23 cellular contexts compared by ENCODE assay signal in genomic region chr7:98777051-98777450, GRCh38.
DNase-seq lines count a peak whose midpoint lies in the region; ATAC-seq and TF ChIP-seq lines count a peak whose summit lies in the region.
"Had no signal": no experiment of that assay in that cellular context is flagged by ENCODE, and none has a peak within 500 bp of the region (broad histone marks: within the 10 kb centered on the region; RNA-seq: fewer than 3 reads in every experiment).

No MANE protein-coding gene starts in this region.

- H3K4me3 ChIP-seq in Panc1 (ENCODE audit: low read depth in 2 of 2, low read length in 2 of 2), result no peak overlapping the region
- H3K4me3 ChIP-seq: Peyer's patch had no signal

- intact Hi-C loops in Right ventricle myocardium inferior (cut with DNase I) (loop anchor here (2.0 kb wide), 1 partner anchor 50 kb away; no protein-coding TSS in a partner anchor), left cardiac atrium (cut with DNase I) (no loop called here), Panc1 (cut with micrococcal nuclease; ENCODE audit: unreplicated experiment) (no loop called here)

- DNase-seq in Right ventricle myocardium inferior (ENCODE audit: missing footprints), result no peak
- no peak for DNase-seq in left cardiac atrium
- no peak for DNase-seq in Panc1 (ENCODE audit: low read depth, low spot score)
- peak; percentile 81 for DNase-seq in islet precursor cell
- peak; percentile 39 for DNase-seq in retina
- DNase-seq in NOMO-1 treated with DMSO at 0.1 percent for 48 hours (lab: John Stamatoyannopoulos, UW; ENCODE audit: unreplicated experiment), result no peak
- DNase-seq: 8988T; CD4-positive, CD25-positive, alpha-beta regulatory T cell; DMS53; GOT3; Karpas-422; NCI-H1092; NCI-H1417 treated with DMSO at 0.1 percent for 48 hours; NCI-H1694 treated with DMSO at 0.1 percent for 48 hours; NCI-H2081; NCI-H226; NCI-H510A; NCI-H69; Peyer's patch; SK-N-SH had no signal

- H3K36me3 ChIP-seq in Panc1 (ENCODE audit: control insufficient read depth, insufficient read depth, low read length), result no peaks in the 10 kb centered on the region
- H3K36me3 ChIP-seq: Peyer's patch had no signal

- POLR2A ChIA-PET in Panc1 (lab: Charles Lee), result no interaction called here

- no peak for TF ChIP-seq CTCF in Panc1 (IDR thresholded peaks at IDR 0.05)

- in situ Hi-C loops in Panc1 (cut with HindIII; ENCODE audit: low pct_unique_long_range_greater_than_20kb, low sequenced_read_pairs), result no loop called here

- H3K9me3 ChIP-seq in Panc1 (ENCODE audit: control insufficient read depth, insufficient read depth, low read depth, low read length), result no peaks in the 10 kb centered on the region
- H3K9me3 ChIP-seq: Peyer's patch, SK-N-SH had no signal

- ATAC-seq in Right ventricle myocardium inferior (peak; percentile 61), left cardiac atrium (no peak), Panc1 (peak; percentile 54), HG03520 (IDR thresholded peaks at IDR 0.05; ENCODE audit: unreplicated experiment) (no peak), HG03097 (IDR thresholded peaks at IDR 0.05; ENCODE audit: low FRiP score, unreplicated experiment) (no peak)
- ATAC-seq: HCT116 had no signal

- H3K27me3 ChIP-seq in Panc1 (ENCODE audit: control insufficient read depth, insufficient read depth, low read length), result no peaks in the 10 kb centered on the region
- H3K27me3 ChIP-seq: Peyer's patch had no signal

- BruUV-seq in Panc1 (replicated peaks; lab: Mats Ljungman, UMichigan), result no TSS peak

- no peak overlapping the region for H3K27ac ChIP-seq in Panc1 (ENCODE audit: low read length)
- H3K27ac ChIP-seq: Peyer's patch had no signal

- no peaks in the 10 kb centered on the region for H3K4me1 ChIP-seq in Panc1 (ENCODE audit: control insufficient read depth, insufficient read depth, low read length)
- H3K4me1 ChIP-seq: Peyer's patch had no signal

- CTCF ChIA-PET in Panc1 (lab: Charles Lee), result no interaction called here

Comparison
In these comparisons a context has a peak if more than half of its experiments do, and no peak if none do; other contexts are left out.
1. ATAC-seq: peak in Right ventricle myocardium inferior (single experiment) and Panc1 (single experiment); none in left cardiac atrium (0 of 2), HG03520 (single experiment) and HG03097 (single experiment).
2. DNase-seq: peak in islet precursor cell (single experiment) and retina (single experiment); none in Right ventricle myocardium inferior (single experiment), left cardiac atrium (single experiment), Panc1 (single experiment) and NOMO-1 treated with DMSO at 0.1 percent for 48 hours (single experiment).